ENCODE assay signal across 1 cellular context in genomic region chr19:38229585-38230073, GRCh38.
TF ChIP-seq lines count a peak whose summit lies in the region.

No MANE protein-coding gene starts in this region.

TF ChIP-seq in A549, 52 proteins besides CTCF, POLR2A, EP300 and RAD21 (continued from another document):
- TF ChIP-seq FOSL2 (IDR thresholded peaks at IDR 0.05): no peak
- no peak for TF ChIP-seq FOSL2 (CRISPR knock-in tag; IDR thresholded peaks at IDR 0.05)
- TF ChIP-seq KDM1A (IDR thresholded peaks at IDR 0.05; ENCODE audit: low read depth): peak; percentile 96
- TF ChIP-seq NPAS2 (CRISPR knock-in tag; IDR thresholded peaks at IDR 0.05; ENCODE audit: borderline replicate concordance): no peak
- no peak for TF ChIP-seq CBX2 (IDR thresholded peaks at IDR 0.05; ENCODE audit: borderline replicate concordance, low read depth)
- no peak for TF ChIP-seq SREBF2 (IDR thresholded peaks at IDR 0.05)
- TF ChIP-seq ZC3H11A (IDR thresholded peaks at IDR 0.05): no peak
- no peak for TF ChIP-seq ATOH8 (CRISPR knock-in tag; IDR thresholded peaks at IDR 0.05; ENCODE audit: low read depth)
- peak; percentile 86 for TF ChIP-seq RCOR1 (IDR thresholded peaks at IDR 0.05; ENCODE audit: low read depth, low read length)
- peak; percentile 54; the same call in 1 of the 2 replicates for TF ChIP-seq MAX (IDR thresholded peaks at IDR 0.05)
- TF ChIP-seq HES2 (IDR thresholded peaks at IDR 0.05): no peak
- no peak for TF ChIP-seq KDM5A (IDR thresholded peaks at IDR 0.05)
